In the genomic region with DNA sequence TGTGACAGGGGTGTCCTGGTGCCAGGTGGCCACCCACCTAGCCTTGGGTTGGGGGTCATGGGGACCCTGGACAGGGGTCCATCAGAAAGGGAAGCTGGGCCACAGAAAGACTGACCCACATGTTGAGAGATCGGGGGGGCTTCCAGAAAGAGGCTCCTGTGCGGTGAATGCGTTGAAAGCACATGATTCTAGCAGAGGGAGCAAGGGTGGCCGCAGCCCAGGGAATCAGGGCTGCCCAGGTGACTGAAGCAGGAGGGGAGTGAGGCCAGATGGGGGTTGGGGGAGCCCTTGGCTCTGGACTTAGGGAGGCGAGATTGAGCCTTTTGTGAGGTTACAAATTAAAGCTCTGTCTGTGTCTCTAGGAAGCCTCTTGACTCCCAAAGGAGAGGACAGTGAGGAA, we compare ENCODE assay signal across 26 cellular contexts.
"Had no signal": no experiment of that assay in that cellular context is flagged by ENCODE, and none has a peak within 500 bp of the region (broad histone marks: within the 10 kb centered on the region; RNA-seq: fewer than 3 reads in every experiment).

No MANE protein-coding gene starts in this region.

- H3K4me1 Mint-ChIP-seq: activated CD8-positive, alpha-beta memory T cell treated with anti-CD3 and anti-CD28 coated beads, Interleukin-2, amount 10 ng/mL, durations not matched to agents 7 days and 5 days; activated naive CD8-positive, alpha-beta T cell treated with anti-CD3 and anti-CD28 coated beads, Interleukin-2, amount 50 U/mL, for 24 hours; immature natural killer cell; nephron progenitor cell had no signal

- H3K36me3 Mint-ChIP-seq: activated CD8-positive, alpha-beta memory T cell treated with anti-CD3 and anti-CD28 coated beads, Interleukin-2, amount 10 ng/mL, durations not matched to agents 7 days and 5 days; naive B cell; type B pancreatic cell had no signal

- H3K36me3 ChIP-seq: breast epithelium, vagina had no signal

- DNase-seq: activated CD4-positive, alpha-beta T cell treated with anti-CD3 and anti-CD28 coated beads, Interleukin-2, amount 50 U/mL, for 1 hour; activated CD8-positive, alpha-beta memory T cell treated with anti-CD3 and anti-CD28 coated beads, Interleukin-2, amount 10 ng/mL, durations not matched to agents 7 days and 5 days; activated CD8-positive, alpha-beta T cell treated with anti-CD3 and anti-CD28 coated beads for 36 hours; activated effector memory CD4-positive, alpha-beta T cell treated with Interleukin-2 at 50 U/mL for 16 hours; activated naive CD4-positive, alpha-beta T cell treated with Interleukin-2 at 50 U/mL for 16 hours; activated naive CD8-positive, alpha-beta T cell treated with anti-CD3 and anti-CD28 coated beads, Interleukin-2, amount 50 U/mL, for 24 hours; central memory CD4-positive, alpha-beta T cell; foreskin keratinocyte; hypothalamus; immature natural killer cell; kidney glomerular epithelial cell; mammary epithelial cell; naive B cell; nephron progenitor cell; stimulated activated CD4-positive, alpha-beta T cell treated with anti-CD3 and anti-CD28 coated beads, Interleukin-2, amount 100 ng/mL, for 48 hours; T-helper 2 cell had no signal

- H3K79me2 ChIP-seq: parathyroid adenoma had no signal

- H3K9me3 Mint-ChIP-seq: activated CD8-positive, alpha-beta T cell treated with anti-CD3 and anti-CD28 coated beads for 36 hours; activated naive CD8-positive, alpha-beta T cell treated with anti-CD3 and anti-CD28 coated beads, Interleukin-2, amount 50 U/mL, for 24 hours; immature natural killer cell; mesothelial cell of epicardium; naive B cell; nephron progenitor cell; stimulated activated naive CD8-positive, alpha-beta T cell treated with anti-CD3 and anti-CD28 coated beads, Interleukin-15, Interleukin-2, amounts not matched to agents 100 ng/mL and 50 ng/mL, for 24 hours; type B pancreatic cell; WTC11 had no signal

- H3K27ac Mint-ChIP-seq: activated CD8-positive, alpha-beta memory T cell treated with anti-CD3 and anti-CD28 coated beads, Interleukin-2, amount 10 ng/mL, durations not matched to agents 7 days and 5 days; activated CD8-positive, alpha-beta T cell treated with anti-CD3 and anti-CD28 coated beads for 36 hours; activated naive CD8-positive, alpha-beta T cell treated with anti-CD3 and anti-CD28 coated beads, Interleukin-2, amount 50 U/mL, for 24 hours; immature natural killer cell; mesothelial cell of epicardium; naive B cell; nephron progenitor cell; stimulated activated naive CD8-positive, alpha-beta T cell treated with anti-CD3 and anti-CD28 coated beads, Interleukin-15, Interleukin-2, amounts not matched to agents 100 ng/mL and 50 ng/mL, for 24 hours; type B pancreatic cell; WTC11 had no signal

- H3K27me3 Mint-ChIP-seq: activated CD8-positive, alpha-beta memory T cell treated with anti-CD3 and anti-CD28 coated beads, Interleukin-2, amount 10 ng/mL, durations not matched to agents 7 days and 5 days; activated CD8-positive, alpha-beta T cell treated with anti-CD3 and anti-CD28 coated beads for 36 hours; activated naive CD8-positive, alpha-beta T cell treated with anti-CD3 and anti-CD28 coated beads, Interleukin-2, amount 50 U/mL, for 24 hours; naive B cell; stimulated activated naive CD8-positive, alpha-beta T cell treated with anti-CD3 and anti-CD28 coated beads, Interleukin-15, Interleukin-2, amounts not matched to agents 100 ng/mL and 50 ng/mL, for 24 hours; type B pancreatic cell had no signal

- H3K4me3 ChIP-seq: breast epithelium, esophagus muscularis mucosa, heart left ventricle, psoas muscle, vagina had no signal

- H3K9me3 ChIP-seq: breast epithelium, esophagus muscularis mucosa, heart left ventricle, psoas muscle, vagina had no signal

- H3K27ac ChIP-seq: breast epithelium, esophagus muscularis mucosa, foreskin keratinocyte, heart left ventricle, parathyroid adenoma, psoas muscle, vagina had no signal

- H3K27me3 ChIP-seq: breast epithelium, esophagus muscularis mucosa, foreskin keratinocyte, heart left ventricle, vagina had no signal

- H3K4me1 ChIP-seq: breast epithelium, esophagus muscularis mucosa, foreskin keratinocyte, parathyroid adenoma, psoas muscle, vagina had no signal

- ATAC-seq: activated CD8-positive, alpha-beta memory T cell treated with anti-CD3 and anti-CD28 coated beads, Interleukin-2, amount 10 ng/mL, durations not matched to agents 7 days and 5 days; activated CD8-positive, alpha-beta T cell treated with anti-CD3 and anti-CD28 coated beads for 36 hours; activated naive CD8-positive, alpha-beta T cell treated with anti-CD3 and anti-CD28 coated beads, Interleukin-2, amount 50 U/mL, for 24 hours; foreskin keratinocyte; heart left ventricle; psoas muscle; WTC11 had no signal

- H2AFZ ChIP-seq: parathyroid adenoma had no signal

- H3K4me3 Mint-ChIP-seq: activated CD8-positive, alpha-beta memory T cell treated with anti-CD3 and anti-CD28 coated beads, Interleukin-2, amount 10 ng/mL, durations not matched to agents 7 days and 5 days; activated CD8-positive, alpha-beta T cell treated with anti-CD3 and anti-CD28 coated beads for 36 hours; activated naive CD8-positive, alpha-beta T cell treated with anti-CD3 and anti-CD28 coated beads, Interleukin-2, amount 50 U/mL, for 24 hours; immature natural killer cell; mesothelial cell of epicardium; naive B cell; nephron progenitor cell; stimulated activated naive CD8-positive, alpha-beta T cell treated with anti-CD3 and anti-CD28 coated beads, Interleukin-15, Interleukin-2, amounts not matched to agents 100 ng/mL and 50 ng/mL, for 24 hours; type B pancreatic cell; WTC11 had no signal
